Comparison of ENCODE assay signal across 26 cellular contexts in genomic region chr11:9267680-9268079, GRCh38. TPM values are rescaled to one million over a fixed set of nuclear protein-coding genes. Genes with fewer than 3 reads are reported as not detected.
A peak's percentile ranks its signal among the peaks of the same experiment; 100 is the strongest.
DNase-seq lines count a peak whose midpoint lies in the region; ATAC-seq and TF ChIP-seq lines count a peak whose summit lies in the region.
"Had no signal": no experiment of that assay in that cellular context is flagged by ENCODE, and none has a peak within 500 bp of the region (broad histone marks: within the 10 kb centered on the region; RNA-seq: fewer than 3 reads in every experiment).

No MANE protein-coding gene starts in this region.

- peaks cover 21% of the 10 kb centered on the region for H3K4me1 ChIP-seq in GM23338 (ENCODE audit: insufficient read depth)
- H3K4me1 ChIP-seq in HUES48 (ENCODE audit: control insufficient read depth, insufficient read depth, low read length), result peaks cover 16% of the 10 kb centered on the region
- no peaks in the 10 kb centered on the region for H3K4me1 ChIP-seq in endodermal cell (ENCODE audit: control insufficient read depth, insufficient read depth, low read length)
- no peaks in the 10 kb centered on the region for H3K4me1 ChIP-seq in neural progenitor cell

- H3K9ac ChIP-seq in HUES48 (ENCODE audit: low read depth, low read length) (no peak overlapping the region), endodermal cell (ENCODE audit: extremely low read depth, low read length, poor library complexity, severe bottlenecking) (no peak overlapping the region), neural progenitor cell (no peak overlapping the region)
- H3K9ac ChIP-seq: BLaER1 treated with 17β-estradiol and CSF1 and Interleukin-3, amounts not matched to agents 10 nM and 100 nM; KMS-11 had no signal

- H3K36me3 Mint-ChIP-seq in GM23338 (ENCODE audit: low read depth) (0 out of 3 replicates have a peak, but pooled peaks cover 4% of the 10 kb centered on the region), endodermal cell (ENCODE audit: low read depth) (peaks cover 4% of the 10 kb centered on the region), neural progenitor cell (peaks cover 8% of the 10 kb centered on the region)

- peak overlapping the region; percentile 16; the same call in 1 of the 2 replicates for H3K4me2 ChIP-seq in GM23338
- H3K4me2 ChIP-seq in neural progenitor cell, result no peak overlapping the region
- H3K4me2 ChIP-seq: A549, KMS-11 had no signal

- no peak overlapping the region for H3K27ac ChIP-seq in GM23338 (ENCODE audit: low read depth)
- peak overlapping the region; percentile 62 for H3K27ac ChIP-seq in HUES48 (ENCODE audit: low read depth, low read length)
- no peak overlapping the region for H3K27ac ChIP-seq in endodermal cell (ENCODE audit: low read depth, low read length)
- no peak overlapping the region for H3K27ac ChIP-seq in neural progenitor cell
- H3K27ac ChIP-seq: A549; BLaER1 treated with 17β-estradiol and CSF1 and Interleukin-3, amounts not matched to agents 10 nM and 100 nM; KMS-11; RWPE1 had no signal

- H3K9me3 ChIP-seq in HUES48 (ENCODE audit: control insufficient read depth, insufficient read depth, low read length) (no peaks in the 10 kb centered on the region), endodermal cell (ENCODE audit: control insufficient read depth, low read length) (no peaks in the 10 kb centered on the region), neural progenitor cell (ENCODE audit: low read depth) (no peaks in the 10 kb centered on the region)
- H3K9me3 ChIP-seq: A549 had no signal

- no peak overlapping the region; the same call in 1 of the 2 replicates for H2AFZ ChIP-seq in GM23338
- peak overlapping the region; percentile 69 for H2AFZ ChIP-seq in neural progenitor cell (replicated peaks)

- peaks cover 15% of the 10 kb centered on the region for H3K27me3 Mint-ChIP-seq in GM23338 (ENCODE audit: insufficient read depth, low read depth, poor library complexity)
- no peaks in the 10 kb centered on the region for H3K27me3 Mint-ChIP-seq in endodermal cell (ENCODE audit: insufficient read depth)
- H3K27me3 Mint-ChIP-seq in neural progenitor cell (ENCODE audit: insufficient read depth, low read depth), result peaks cover 3% of the 10 kb centered on the region

- H3K4me3 ChIP-seq in GM23338 (no peak overlapping the region), HUES48 (ENCODE audit: low read depth, low read length) (no peak overlapping the region), endodermal cell (ENCODE audit: low read length) (no peak overlapping the region), neural progenitor cell (no peak overlapping the region)
- H3K4me3 ChIP-seq: A549; BLaER1 treated with 17β-estradiol and CSF1 and Interleukin-3, amounts not matched to agents 10 nM and 100 nM had no signal

- H3K27ac Mint-ChIP-seq in GM23338 (no peak overlapping the region), endodermal cell (peak overlapping the region; percentile 29), neural progenitor cell (no peak overlapping the region)
- H3K27ac Mint-ChIP-seq: CD4-positive, alpha-beta memory T cell had no signal

- no peak; the same call in 1 of the 3 replicates for ATAC-seq in GM23338
- ATAC-seq in HG03175 (IDR thresholded peaks at IDR 0.05; ENCODE audit: unreplicated experiment), result no peak
- no peak for ATAC-seq in left ventricle myocardium superior
- ATAC-seq in HG02798 (IDR thresholded peaks at IDR 0.05; ENCODE audit: poor library complexity, unreplicated experiment), result no peak
- ATAC-seq: A549, Panc1 had no signal

- H3K36me3 ChIP-seq in GM23338 (ENCODE audit: insufficient read depth), result no peaks in the 10 kb centered on the region
- no peaks in the 10 kb centered on the region for H3K36me3 ChIP-seq in HUES48 (ENCODE audit: control insufficient read depth, insufficient read depth, low read length)
- H3K36me3 ChIP-seq in endodermal cell (ENCODE audit: control insufficient read depth, insufficient read depth, low read length), result no peaks in the 10 kb centered on the region
- H3K36me3 ChIP-seq in neural progenitor cell, result no peaks in the 10 kb centered on the region

- H3K9me2 ChIP-seq in GM23338 (ENCODE audit: insufficient read depth), result no peaks in the 10 kb centered on the region

- DNase-seq in GM23338 (ENCODE audit: low spot score) (peak; percentile 38), endodermal cell (peak; percentile 60), neural progenitor cell (ENCODE audit: low spot score) (no peak), left ventricle myocardium superior (no peak), NCI-H1694 (lab: John Stamatoyannopoulos, UW) (no peak)
- DNase-seq: AML-193; CD4-positive, alpha-beta memory T cell; COR-L47; DMS53; IMR-90; MM.1S; NCI-H1048; NCI-H1417; NCI-H1694 treated with DMSO at 0.1 percent for 48 hours; NCI-H2081; NCI-H2227 treated with DMSO at 0.1 percent for 48 hours; NCI-H526 treated with DMSO at 0.1 percent for 48 hours; SHP77 had no signal

- H4K20me1 ChIP-seq in GM23338 (replicated peaks; ENCODE audit: insufficient read depth), result peaks cover 16% of the 10 kb centered on the region
- H4K20me1 ChIP-seq in neural progenitor cell (ENCODE audit: low read depth), result peaks cover 3% of the 10 kb centered on the region

- H3K27me3 ChIP-seq in GM23338 (ENCODE audit: insufficient read depth), result no peaks in the 10 kb centered on the region
- no peaks in the 10 kb centered on the region; the same call in 1 of the 2 replicates for H3K27me3 ChIP-seq in HUES48 (ENCODE audit: control insufficient read depth, insufficient read depth, low read length)
- H3K27me3 ChIP-seq in endodermal cell (ENCODE audit: control insufficient read depth, insufficient read depth, low read length, poor library complexity, severe bottlenecking), result no peaks in the 10 kb centered on the region
- no peaks in the 10 kb centered on the region for H3K27me3 ChIP-seq in neural progenitor cell
- H3K27me3 ChIP-seq: BLaER1 treated with 17β-estradiol and CSF1 and Interleukin-3, amounts not matched to agents 10 nM and 100 nM had no signal

- intact Hi-C loops in left ventricle myocardium superior (cut with micrococcal nuclease), result no loop called here

- H3K4me3 Mint-ChIP-seq in GM23338 (peak overlapping the region; percentile 1; the same call in 1 of the 3 replicates), endodermal cell (no peak overlapping the region), neural progenitor cell (no peak overlapping the region)

- H3K9me3 Mint-ChIP-seq in GM23338, result no peaks in the 10 kb centered on the region
- no peaks in the 10 kb centered on the region for H3K9me3 Mint-ChIP-seq in endodermal cell
- no peaks in the 10 kb centered on the region for H3K9me3 Mint-ChIP-seq in neural progenitor cell
- H3K9me3 Mint-ChIP-seq: CD4-positive, alpha-beta memory T cell had no signal

- 60 to 89% methylated on average over 4 of the region's 4 CpGs for WGBS in endodermal cell (ENCODE audit: insufficient coverage in 1 of 2, insufficient read length in 1 of 2), 2 experiments

- H3K79me2 ChIP-seq in GM23338 (replicated peaks; ENCODE audit: insufficient read depth), result peaks cover 20% of the 10 kb centered on the region
- H3K79me2 ChIP-seq in neural progenitor cell (ENCODE audit: low read depth), result peaks cover 21% of the 10 kb centered on the region

- H3K4me1 Mint-ChIP-seq in GM23338 (peaks cover 21% of the 10 kb centered on the region), endodermal cell (peaks cover 24% of the 10 kb centered on the region), neural progenitor cell (peaks cover 20% of the 10 kb centered on the region)

- TF ChIP-seq CTCF in GM23338 (conservative IDR thresholded peaks at IDR 0.05; ENCODE audit: low read depth in 2 of 2) (no peak), endodermal cell (conservative IDR thresholded peaks at IDR 0.05) (no peak), neural progenitor cell (IDR thresholded peaks at IDR 0.05) (no peak)

- peaks cover 14% of the 10 kb centered on the region; the same call in 1 of the 2 replicates for H3F3A ChIP-seq in GM23338 (replicated peaks; ENCODE audit: low read depth)
- peaks cover 15% of the 10 kb centered on the region for H3F3A ChIP-seq in neural progenitor cell (ENCODE audit: low read depth)

TF ChIP-seq in GM23338, 12 proteins besides CTCF, POLR2A, EP300 and RAD21 (continues in another document):
- no peak for TF ChIP-seq ZNF114 (CRISPR knock-in tag; IDR thresholded peaks at IDR 0.05)
- TF ChIP-seq, protein P1, sequence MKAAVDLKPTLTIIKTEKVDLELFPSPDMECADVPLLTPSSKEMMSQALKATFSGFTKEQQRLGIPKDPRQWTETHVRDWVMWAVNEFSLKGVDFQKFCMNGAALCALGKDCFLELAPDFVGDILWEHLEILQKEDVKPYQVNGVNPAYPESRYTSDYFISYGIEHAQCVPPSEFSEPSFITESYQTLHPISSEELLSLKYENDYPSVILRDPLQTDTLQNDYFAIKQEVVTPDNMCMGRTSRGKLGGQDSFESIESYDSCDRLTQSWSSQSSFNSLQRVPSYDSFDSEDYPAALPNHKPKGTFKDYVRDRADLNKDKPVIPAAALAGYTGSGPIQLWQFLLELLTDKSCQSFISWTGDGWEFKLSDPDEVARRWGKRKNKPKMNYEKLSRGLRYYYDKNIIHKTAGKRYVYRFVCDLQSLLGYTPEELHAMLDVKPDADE (IDR thresholded peaks at IDR 0.05), result no peak

RNA-seq across cellular contexts. Expression of gene DENND5A, which starts 2.5 kb away (rescaled TPM):
- 49.1 and 56.3 TPM in 2 replicates for total RNA-seq in GM23338 (2014; rRNA removed; shearing (Covaris generic))
- polyA plus RNA-seq in GM23338 (2016; fragmentation: Nextera tagmentation; extraction: Ambion mirVana), result 25.6 and 28.1 TPM in 2 replicates
- total RNA-seq in endodermal cell, result 100 to 1,000 TPM; 119 to 171 TPM
- 97.0 TPM for polyA plus RNA-seq in endodermal cell (2013, experiment 1 of 2)
- 94.8 TPM for polyA plus RNA-seq in endodermal cell (2013, experiment 2 of 2)
- 134 and 142 TPM in 2 replicates for total RNA-seq in neural progenitor cell (ENCODE audit: low replicate concordance)
- 121 TPM for total RNA-seq in left ventricle myocardium superior

RNA-seq across cellular contexts. Expression of gene TMEM41B, which starts 46.7 kb away (rescaled TPM):
- 53.8 and 75.9 TPM in 2 replicates for total RNA-seq in GM23338 (2014; rRNA removed; shearing (Covaris generic))
- 31.8 and 34.4 TPM in 2 replicates for polyA plus RNA-seq in GM23338 (2016; fragmentation: Nextera tagmentation; extraction: Ambion mirVana)
- total RNA-seq in endodermal cell, result 10 to 100 TPM; 67.8 to 68.0 TPM
- 47.2 TPM for polyA plus RNA-seq in endodermal cell (2013, experiment 1 of 2)
- 40.9 TPM for polyA plus RNA-seq in endodermal cell (2013, experiment 2 of 2)
- total RNA-seq in neural progenitor cell (ENCODE audit: low replicate concordance), result 51.6 and 82.4 TPM in 2 replicates
- total RNA-seq in left ventricle myocardium superior, result 25.5 TPM

Comparison
In these comparisons a context has a peak if more than half of its experiments do, and no peak if none do; other contexts are left out.
1. DNase-seq: peak in GM23338 (single experiment) and endodermal cell (single experiment); none in neural progenitor cell (single experiment), left ventricle myocardium superior (single experiment) and NCI-H1694 (single experiment).